Comparison of ENCODE assay signal across 7 cellular contexts in the genomic region with DNA sequence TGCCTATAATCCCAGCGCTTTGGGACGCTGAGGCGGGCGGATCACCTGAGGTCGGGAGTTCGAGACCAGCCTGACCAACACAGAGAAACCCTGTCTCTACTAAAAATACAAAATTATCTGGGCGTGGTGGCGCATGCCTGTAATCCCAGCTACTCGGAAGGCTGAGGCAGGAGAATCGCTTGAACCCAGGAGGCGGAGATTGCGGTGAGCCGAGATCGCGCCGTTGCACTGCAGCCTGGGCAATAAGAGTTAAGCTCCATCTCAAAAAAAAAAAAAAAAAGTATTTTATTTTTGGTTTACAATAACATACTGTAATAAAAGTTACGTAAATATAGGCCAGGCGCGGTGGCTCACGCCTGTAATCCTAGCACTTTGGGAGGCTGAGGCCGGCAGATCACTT. TPM values are rescaled to one million over a fixed set of nuclear protein-coding genes. Genes with fewer than 3 reads are reported as not detected.
A peak's percentile ranks its signal among the peaks of the same experiment; 100 is the strongest.
DNase-seq lines count a peak whose midpoint lies in the region; ATAC-seq and TF ChIP-seq lines count a peak whose summit lies in the region.
"Not testable (repeated sequence)": the region's sequence is repeated elsewhere in the genome, so short reads cannot be mapped to it uniquely, and the experiment has no call there.

No MANE protein-coding gene starts in this region.

- not testable (repeated sequence) for H3K79me2 ChIP-seq in OCI-LY1 (ENCODE audit: insufficient read depth, low read length)

- not testable (repeated sequence) for H3K9me2 ChIP-seq in OCI-LY1 (ENCODE audit: low read depth, low read length)

- H3K4me3 Mint-ChIP-seq in CD4-positive, alpha-beta memory T cell: peak overlapping the region in 2 of 8 donors; percentile 46 to 63
- H3K4me3 Mint-ChIP-seq in activated CD4-positive, alpha-beta memory T cell treated with anti-CD3 and anti-CD28 coated beads for 36 hours: peak overlapping the region; percentile 17
- H3K4me3 Mint-ChIP-seq in activated naive CD4-positive, alpha-beta T cell treated with anti-CD3 and anti-CD28 coated beads, Interleukin-2, amount 50 U/mL, for 24 hours: not testable (repeated sequence)
- H3K4me3 Mint-ChIP-seq in naive B cell: peak overlapping the region in 7 of 8 donors; percentile 38 to 93 (median 85)

- not testable (repeated sequence) for TF ChIP-seq POLR2A in spleen (IDR thresholded peaks at IDR 0.05)

- H3K4me2 ChIP-seq in OCI-LY1 (ENCODE audit: low read length): peak overlapping the region; percentile 73; the same call in 1 of the 2 replicates

- 94 to 97% (median 94%) methylated on average over 21 of the region's 21 CpGs for WGBS in spleen, 5 donors

- ATAC-seq in naive B cell (ENCODE audit: low read depth in 2 of 2): not testable (repeated sequence)

- H3F3A ChIP-seq in OCI-LY1 (ENCODE audit: insufficient read depth, low read length): not testable (repeated sequence)

- not testable (repeated sequence) for H3K27me3 ChIP-seq in CD4-positive, alpha-beta memory T cell (ENCODE audit: insufficient read depth, low read length); OCI-LY1 (ENCODE audit: insufficient read depth, low read length); right atrium auricular region; spleen (replicated peaks in 1 of 7)

- peaks cover 0 to 13% (median 9%) of the 10 kb centered on the region in 8 donors for H3K9me3 Mint-ChIP-seq in CD4-positive, alpha-beta memory T cell
- H3K9me3 Mint-ChIP-seq in activated CD4-positive, alpha-beta memory T cell treated with anti-CD3 and anti-CD28 coated beads for 36 hours: peaks cover 21% of the 10 kb centered on the region
- not testable (repeated sequence) for H3K9me3 Mint-ChIP-seq in activated naive CD4-positive, alpha-beta T cell treated with anti-CD3 and anti-CD28 coated beads, Interleukin-2, amount 50 U/mL, for 24 hours; naive B cell

- not testable (repeated sequence) for H3K36me3 Mint-ChIP-seq in CD4-positive, alpha-beta memory T cell; activated naive CD4-positive, alpha-beta T cell treated with anti-CD3 and anti-CD28 coated beads, Interleukin-2, amount 50 U/mL, for 24 hours; naive B cell
- H3K36me3 Mint-ChIP-seq in activated CD4-positive, alpha-beta memory T cell treated with anti-CD3 and anti-CD28 coated beads for 36 hours: peaks cover 20% of the 10 kb centered on the region

- H2AFZ ChIP-seq in OCI-LY1 (ENCODE audit: low read length): not testable (repeated sequence)

- H4K20me1 ChIP-seq in OCI-LY1 (ENCODE audit: insufficient read depth, low read length): not testable (repeated sequence)

- intact Hi-C loops in CD4-positive, alpha-beta memory T cell (cut with micrococcal nuclease): loop anchor here (2.0 kb wide), 1 partner anchor 29 kb away; a partner anchor contains a TSS
- intact Hi-C loops in activated CD4-positive, alpha-beta memory T cell treated with anti-CD3 and anti-CD28 coated beads for 36 hours (cut with micrococcal nuclease); spleen (cut with DNase I; ENCODE audit: low total_unique reads): not testable (repeated sequence)

- not testable (repeated sequence) for H3K9me3 ChIP-seq in CD4-positive, alpha-beta memory T cell (ENCODE audit: control insufficient read depth in 1 of 2, low read length in 2 of 2); OCI-LY1 (ENCODE audit: low read length); right atrium auricular region; spleen

- H3K9ac ChIP-seq in OCI-LY1 (ENCODE audit: low read length): not testable (repeated sequence)

- H3K27ac ChIP-seq in CD4-positive, alpha-beta memory T cell (ENCODE audit: low read depth, low read length): not testable (repeated sequence)
- H3K27ac ChIP-seq in OCI-LY1 (ENCODE audit: low read depth, low read length, poor library complexity, severe bottlenecking) (peak overlapping the region; percentile 97), right atrium auricular region (peak overlapping the region in 1 of 2 donors; percentile 57), spleen (peak overlapping the region in 7 of 8 donors; percentile 67 to 92 (median 83))

- POLR2A ChIA-PET in CD4-positive, alpha-beta memory T cell (lab: Charles Lee; ENCODE audit: partially characterized antibody): interaction anchor here (0.6 to 14.1 kb wide), 6 partner anchors 8 to 126 kb away, joined by 3 to 248 read pairs (median 8); a partner anchor contains a TSS
- POLR2A ChIA-PET in activated CD4-positive, alpha-beta memory T cell treated with anti-CD3 and anti-CD28 coated beads for 36 hours (lab: Charles Lee): interaction anchor here (1.0 to 2.6 kb wide), 2 partner anchors 47 to 83 kb away, joined by 3 to 33 read pairs; no protein-coding TSS in a partner anchor

- not testable (repeated sequence) for DNase-seq in CD4-positive, alpha-beta memory T cell; activated CD4-positive, alpha-beta memory T cell treated with anti-CD3 and anti-CD28 coated beads for 36 hours; naive B cell
- DNase-seq in right atrium auricular region (ENCODE audit: low spot score): peak; percentile 50
- DNase-seq in spleen: peak; percentile 68

- peaks cover 37 to 62% (median 49%) of the 10 kb centered on the region in 4 donors for H3K4me1 Mint-ChIP-seq in CD4-positive, alpha-beta memory T cell
- H3K4me1 Mint-ChIP-seq in activated CD4-positive, alpha-beta memory T cell treated with anti-CD3 and anti-CD28 coated beads for 36 hours (ENCODE audit: low read depth): peaks cover 55% of the 10 kb centered on the region
- H3K4me1 Mint-ChIP-seq in activated naive CD4-positive, alpha-beta T cell treated with anti-CD3 and anti-CD28 coated beads, Interleukin-2, amount 50 U/mL, for 24 hours: peaks cover 62% of the 10 kb centered on the region
- H3K4me1 Mint-ChIP-seq in naive B cell: peaks cover 47 to 73% (median 55%) of the 10 kb centered on the region in 3 donors

- TF ChIP-seq CTCF in OCI-LY1 (IDR thresholded peaks at IDR 0.05; ENCODE audit: low read length); right atrium auricular region (IDR thresholded peaks at IDR 0.05); spleen (IDR thresholded peaks at IDR 0.05 in 8 of 11, conservative IDR thresholded peaks at IDR 0.05 in 3 of 11): not testable (repeated sequence)

- H3K27me3 Mint-ChIP-seq in CD4-positive, alpha-beta memory T cell; activated CD4-positive, alpha-beta memory T cell treated with anti-CD3 and anti-CD28 coated beads for 36 hours; activated naive CD4-positive, alpha-beta T cell treated with anti-CD3 and anti-CD28 coated beads, Interleukin-2, amount 50 U/mL, for 24 hours; naive B cell: not testable (repeated sequence)

- not testable (repeated sequence) for H3K36me3 ChIP-seq in CD4-positive, alpha-beta memory T cell (ENCODE audit: insufficient read depth, low read length); OCI-LY1 (ENCODE audit: insufficient read depth, low read length); right atrium auricular region
- H3K36me3 ChIP-seq in spleen: peaks cover 0 to 11% (median under 1%) of the 10 kb centered on the region in 6 donors

- H3K27ac Mint-ChIP-seq in CD4-positive, alpha-beta memory T cell: peak overlapping the region in 6 of 7 donors; percentile 59 to 92 (median 87)
- H3K27ac Mint-ChIP-seq in activated CD4-positive, alpha-beta memory T cell treated with anti-CD3 and anti-CD28 coated beads for 36 hours: not testable (repeated sequence)
- peak overlapping the region; percentile 59 for H3K27ac Mint-ChIP-seq in activated naive CD4-positive, alpha-beta T cell treated with anti-CD3 and anti-CD28 coated beads, Interleukin-2, amount 50 U/mL, for 24 hours
- H3K27ac Mint-ChIP-seq in naive B cell: peak overlapping the region in 4 of 6 donors; percentile 89 to 95 (median 92)

- not testable (repeated sequence) for H3K4me3 ChIP-seq in CD4-positive, alpha-beta memory T cell (ENCODE audit: low read length in 2 of 2); OCI-LY1 (ENCODE audit: low read depth, low read length, poor library complexity, severe bottlenecking); right atrium auricular region
- peak overlapping the region in 1 of 8 donors; percentile 49 for H3K4me3 ChIP-seq in spleen

- peaks cover 71% of the 10 kb centered on the region for H3K4me1 ChIP-seq in CD4-positive, alpha-beta memory T cell (ENCODE audit: insufficient read depth, low read length)
- peaks cover 64% of the 10 kb centered on the region for H3K4me1 ChIP-seq in OCI-LY1 (ENCODE audit: insufficient read depth, low read length, severe bottlenecking)
- peaks cover 0 to 45% of the 10 kb centered on the region in 2 donors for H3K4me1 ChIP-seq in right atrium auricular region
- peaks cover 15 to 100% (median 68%) of the 10 kb centered on the region in 6 donors for H3K4me1 ChIP-seq in spleen

- CTCF ChIA-PET in CD4-positive, alpha-beta memory T cell (lab: Charles Lee; ENCODE audit: partially characterized antibody): interaction anchor here (0.7 to 5.1 kb wide), 6 partner anchors 10 to 96 kb away, joined by 3 to 28 read pairs (median 4); no protein-coding TSS in a partner anchor
- CTCF ChIA-PET in activated CD4-positive, alpha-beta memory T cell treated with anti-CD3 and anti-CD28 coated beads for 36 hours (lab: Charles Lee): interaction anchor here (1.0 to 2.9 kb wide), 5 partner anchors 10 to 84 kb away, joined by 3 to 20 read pairs (median 12); no protein-coding TSS in a partner anchor

RNA-seq across cellular contexts. Expression of a gene that starts 29.3 kb away (rescaled TPM):
- 10 to 100 TPM; 41.2 to 41.9 TPM for total RNA-seq in CD4-positive, alpha-beta memory T cell
- polyA plus RNA-seq in CD4-positive, alpha-beta memory T cell: 10 to 100 TPM; 47.1 to 58.0 TPM
- total RNA-seq in activated CD4-positive, alpha-beta memory T cell treated with anti-CD3 and anti-CD28 coated beads for 36 hours: 10 to 100 TPM; 59.0 to 64.7 TPM
- 100 to 1,000 TPM; 181 to 184 TPM for total RNA-seq in right atrium auricular region
- 10 to 100 TPM; 30.2 to 90.6 (median 71.2) TPM for polyA plus RNA-seq in naive B cell (ENCODE audit: low read depth in 6 of 6)
- total RNA-seq in spleen: 100 to 1,000 TPM; 145 to 222 (median 188) TPM
- 100 to 1,000 TPM; 111 to 256 (median 193) TPM for polyA plus RNA-seq in spleen

RNA-seq across cellular contexts. Expression of a gene that starts 39.0 kb away (rescaled TPM):
- total RNA-seq in CD4-positive, alpha-beta memory T cell: 10 to 100 TPM; 83.2 to 88.5 TPM
- polyA plus RNA-seq in CD4-positive, alpha-beta memory T cell: 10 to 100 TPM; 20.4 to 41.0 TPM
- total RNA-seq in activated CD4-positive, alpha-beta memory T cell treated with anti-CD3 and anti-CD28 coated beads for 36 hours: 10 to 100 TPM; 69.9 to 72.6 TPM
- total RNA-seq in right atrium auricular region: 10 to 100 TPM; 11.2 to 17.5 TPM
- polyA plus RNA-seq in naive B cell (ENCODE audit: low read depth in 6 of 6): 10 to 100 TPM; 18.2 to 35.2 (median 27.7) TPM
- total RNA-seq in spleen: 10 to 100 TPM; 43.0 to 75.7 (median 55.4) TPM
- 10 to 100 TPM; 16.2 to 22.4 (median 17.0) TPM for polyA plus RNA-seq in spleen

RNA-seq across cellular contexts. Expression of a gene that starts 57.6 kb away (rescaled TPM):
- total RNA-seq in CD4-positive, alpha-beta memory T cell: 10 to 100 TPM; 34.2 to 36.6 TPM
- 10 to 100 TPM; 49.1 to 53.1 TPM for polyA plus RNA-seq in CD4-positive, alpha-beta memory T cell
- total RNA-seq in activated CD4-positive, alpha-beta memory T cell treated with anti-CD3 and anti-CD28 coated beads for 36 hours: 10 to 100 TPM; 36.1 to 38.9 TPM
- 10 to 100 TPM; 37.6 to 68.1 TPM for total RNA-seq in right atrium auricular region
- polyA plus RNA-seq in naive B cell (ENCODE audit: low read depth in 6 of 6): 10 to 100 TPM in 4 of 6 donors, 1 to 10 TPM in 2; 8.0 to 23.2 (median 14.3) TPM
- total RNA-seq in spleen: 10 to 100 TPM; 21.3 to 55.1 (median 37.2) TPM
- polyA plus RNA-seq in spleen: 10 to 100 TPM; 16.3 to 26.0 (median 17.0) TPM
